ENCODE assay signal across 8 cellular contexts in the genomic region with DNA sequence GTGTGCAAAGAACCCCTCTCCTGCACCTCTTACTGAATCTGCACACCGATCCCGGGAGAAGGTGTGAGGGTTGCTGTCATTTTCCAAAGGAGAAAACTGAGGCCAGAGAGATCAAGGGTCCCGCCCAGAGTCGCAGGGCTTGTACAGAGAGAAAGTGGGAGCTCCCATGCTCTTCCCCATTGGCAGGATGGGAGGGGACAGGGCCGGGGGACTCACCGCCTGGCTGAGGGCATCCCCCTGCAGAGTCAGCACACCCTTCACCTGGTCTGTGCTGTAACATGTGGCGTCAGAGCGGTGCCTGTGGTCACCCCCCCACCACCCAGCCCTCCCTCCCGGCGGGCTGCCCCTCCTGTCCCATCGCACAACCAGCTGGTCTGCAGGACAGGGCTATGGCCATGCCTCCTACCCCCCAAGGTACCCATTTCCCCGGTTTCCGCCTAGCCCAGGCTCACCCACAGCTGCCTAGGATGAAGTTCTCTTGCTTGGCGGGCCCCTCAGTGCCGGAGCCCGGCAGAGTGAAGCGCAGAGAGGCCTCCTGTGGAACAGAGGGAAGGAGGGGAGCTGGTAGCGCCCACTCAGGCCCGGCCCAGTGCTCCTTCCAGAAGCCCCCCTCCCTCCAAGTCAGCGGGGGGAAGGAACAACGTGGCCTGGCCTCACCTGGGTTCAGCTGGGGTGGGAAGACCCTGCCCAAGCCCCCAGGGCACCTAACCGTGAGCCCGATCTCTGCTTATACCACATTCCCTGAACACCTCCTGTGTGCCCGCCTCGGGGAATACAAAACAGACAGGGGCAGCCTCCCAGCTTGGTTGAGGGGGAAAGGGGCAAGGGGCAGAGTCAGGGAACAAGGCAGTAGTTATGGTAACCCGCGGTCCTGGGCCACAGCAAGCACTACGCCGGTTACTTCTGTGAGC. TPM values are rescaled to one million over a fixed set of nuclear protein-coding genes. Genes with fewer than 3 reads are reported as not detected.
A peak's percentile ranks its signal among the peaks of the same experiment; 100 is the strongest.
DNase-seq lines count a peak whose midpoint lies in the region; ATAC-seq and TF ChIP-seq lines count a peak whose summit lies in the region.

No MANE protein-coding gene starts in this region.

- H3K4me1 ChIP-seq in BE2C, result peaks cover 11% of the 10 kb centered on the region
- H3K4me1 ChIP-seq in Loucy (ENCODE audit: insufficient read depth, low read length, poor library complexity, severe bottlenecking), result no peaks in the 10 kb centered on the region
- H3K4me1 ChIP-seq in duodenal mucosa (ENCODE audit: control insufficient read depth in 1 of 2, insufficient read depth in 2 of 2, low read length in 2 of 2), result peaks cover 32 to 35% of the 10 kb centered on the region in 2 donors

- H3K79me2 ChIP-seq in Loucy (ENCODE audit: insufficient read depth, low read length), result no peaks in the 10 kb centered on the region

- peak overlapping the region; percentile 66 to 82 for H3K27ac Mint-ChIP-seq in natural killer cell

- H4K20me1 ChIP-seq in Loucy (ENCODE audit: insufficient read depth, low read length, poor library complexity, severe bottlenecking), result no peaks in the 10 kb centered on the region

- peak overlapping the region; percentile 12; the same call in 1 of the 2 replicates for H2AFZ ChIP-seq in Loucy (ENCODE audit: low read length)

- H3K27ac ChIP-seq in duodenal mucosa (ENCODE audit: low read depth, low read length), result peak overlapping the region; percentile 89

- ATAC-seq in natural killer cell (no peak), HG03045 (IDR thresholded peaks at IDR 0.05; ENCODE audit: unreplicated experiment) (no peak)
- ATAC-seq in activated CD4-positive, CD25-positive, alpha-beta regulatory T cell treated with anti-CD3 and anti-CD28 coated beads, Interleukin-2, amount 50 U/mL, for 24 hours, result no peak

- peaks cover 13% of the 10 kb centered on the region for H3K36me3 ChIP-seq in BE2C
- no peaks in the 10 kb centered on the region; the same call in 1 of the 2 replicates for H3K36me3 ChIP-seq in Loucy (ENCODE audit: insufficient read depth, low read length)
- H3K36me3 ChIP-seq in duodenal mucosa (ENCODE audit: control insufficient read depth in 1 of 2, insufficient read depth in 2 of 2, low read length in 2 of 2), result peaks cover 0 to 32% of the 10 kb centered on the region in 2 donors

- no peaks in the 10 kb centered on the region for H3K27me3 Mint-ChIP-seq in natural killer cell (ENCODE audit: low read depth in 2 of 2)

- H3K4me3 Mint-ChIP-seq in natural killer cell, result peak overlapping the region; percentile 90

- peak overlapping the region; percentile 73 for H3K4me2 ChIP-seq in Loucy (ENCODE audit: low read depth, low read length, poor library complexity, severe bottlenecking)

- no peaks in the 10 kb centered on the region for H3K36me3 Mint-ChIP-seq in natural killer cell

- H3K9me3 ChIP-seq in BE2C (no peaks in the 10 kb centered on the region), Loucy (ENCODE audit: insufficient read depth, low read depth, low read length) (no peaks in the 10 kb centered on the region), duodenal mucosa (ENCODE audit: control insufficient read depth in 1 of 2, low read length in 2 of 2) (no peaks in the 10 kb centered on the region)

- H3K9me2 ChIP-seq in Loucy (replicated peaks; ENCODE audit: low read depth, low read length), result no peaks in the 10 kb centered on the region

- H3K9me3 Mint-ChIP-seq in natural killer cell, result no peaks in the 10 kb centered on the region

- intact Hi-C loops in natural killer cell (cut with micrococcal nuclease), result no loop called here

- H3K27me3 ChIP-seq in BE2C (no peaks in the 10 kb centered on the region), Loucy (ENCODE audit: insufficient read depth, low read length, poor library complexity, severe bottlenecking) (no peaks in the 10 kb centered on the region), duodenal mucosa (ENCODE audit: control insufficient read depth in 1 of 2, insufficient read depth in 2 of 2, low read length in 2 of 2) (no peaks in the 10 kb centered on the region)

- DNase-seq in BE2C, result no peak
- no peak for DNase-seq in natural killer cell
- no peak for DNase-seq in SW480 (ENCODE audit: low spot score)
- DNase-seq in NCI-H2081 treated with DMSO at 0.1 percent for 48 hours (lab: John Stamatoyannopoulos, UW), result no peak

- peaks cover 0 to 10% of the 10 kb centered on the region in 2 donors for H3K4me1 Mint-ChIP-seq in natural killer cell

- H3K4me3 ChIP-seq in BE2C (ENCODE audit: low read depth, low read length) (peak overlapping the region; percentile 80), Loucy (ENCODE audit: low read length, poor library complexity, severe bottlenecking) (peak overlapping the region; percentile 75), duodenal mucosa (ENCODE audit: low read depth in 1 of 2, low read length in 2 of 2) (peak overlapping the region; percentile 75 to 81)

- peak overlapping the region; percentile 46 for H3K9ac ChIP-seq in Loucy (ENCODE audit: low read depth, low read length, poor library complexity, severe bottlenecking)
- H3K9ac ChIP-seq in duodenal mucosa (ENCODE audit: low read depth in 1 of 2, low read length in 2 of 2), result peak overlapping the region; percentile 73 to 88

- no peak for TF ChIP-seq CTCF in BE2C (IDR thresholded peaks at IDR 0.05; ENCODE audit: low read depth, low read length)
- no peak for TF ChIP-seq CTCF in Loucy (conservative IDR thresholded peaks at IDR 0.05; ENCODE audit: low read length)
- no peak for TF ChIP-seq CTCF in natural killer cell (IDR thresholded peaks at IDR 0.05)

- no peaks in the 10 kb centered on the region for H3F3A ChIP-seq in Loucy (ENCODE audit: low read depth)

RNA-seq across cellular contexts. Expression of gene ROGDI, which starts 1.1 kb away (rescaled TPM):
- polyA plus RNA-seq in BE2C (2012; ENCODE audit: insufficient read depth, insufficient read length, low read depth), result 246 TPM
- 10 to 100 TPM in 1 of 3 donors, 1 to 10 TPM in 2; 6.6 to 15.5 (median 7.5) TPM for total RNA-seq in natural killer cell

RNA-seq across cellular contexts. Expression of gene SMIM22, which starts 6.1 kb away (rescaled TPM):
- 5.6 TPM for polyA plus RNA-seq in BE2C (2012; ENCODE audit: insufficient read depth, insufficient read length, low read depth)
- not detected for total RNA-seq in natural killer cell

RNA-seq across cellular contexts. Expression of gene SEPTIN12, which starts 13.2 kb away (rescaled TPM):
- polyA plus RNA-seq in BE2C (2012; ENCODE audit: insufficient read depth, insufficient read length, low read depth), result not detected
- total RNA-seq in natural killer cell, result under 1 TPM in 1 of 3 donors, not detected in 2; 0.59 TPM

RNA-seq across cellular contexts. Expression of gene ZNF500, which starts 34.3 kb away (rescaled TPM):
- 11.1 TPM for polyA plus RNA-seq in BE2C (2012; ENCODE audit: insufficient read depth, insufficient read length, low read depth)
- total RNA-seq in natural killer cell, result 10 to 100 TPM; 11.4 to 20.3 (median 13.0) TPM

RNA-seq across cellular contexts. Expression of gene GLYR1, which starts 45.8 kb away (rescaled TPM):
- polyA plus RNA-seq in BE2C (2012; ENCODE audit: insufficient read depth, insufficient read length, low read depth), result 124 TPM
- 100 to 1,000 TPM; 112 to 129 (median 125) TPM for total RNA-seq in natural killer cell
